Comparison of ENCODE assay signal across 1 cellular context in genomic region chr9:33229359-33230120, GRCh38.
A peak's percentile ranks its signal among the peaks of the same experiment; 100 is the strongest.
TF ChIP-seq lines count a peak whose summit lies in the region.

No MANE protein-coding gene starts in this region.

TF ChIP-seq in HCT116, 20 proteins besides CTCF, POLR2A, EP300 and RAD21 (continued from another document):
- TF ChIP-seq EZH2 (IDR thresholded peaks at IDR 0.05) (no peak), SRF (IDR thresholded peaks at IDR 0.05; ENCODE audit: low read depth) (no peak), TCF7L2 (IDR thresholded peaks at IDR 0.05; ENCODE audit: borderline replicate concordance, extremely low read depth, insufficient read depth, insufficient read length) (peak; percentile 55), ZBTB33 (IDR thresholded peaks at IDR 0.05; ENCODE audit: extremely low read depth, insufficient replicate concordance, low read length) (peak; percentile 57), POLR2AphosphoS5 (IDR thresholded peaks at IDR 0.05; ENCODE audit: low read depth, low read length) (peak; percentile 54; the same call in 1 of the 2 replicates), YY1 (IDR thresholded peaks at IDR 0.05; ENCODE audit: extremely low read depth, insufficient replicate concordance, low read depth, low read length) (peak; percentile 69), CBX3 (IDR thresholded peaks at IDR 0.05; ENCODE audit: low read depth) (no peak), ATF3 (IDR thresholded peaks at IDR 0.05) (no peak), ZNF274 (IDR thresholded peaks at IDR 0.05; ENCODE audit: low read depth, low read length) (no peak)
